ENCODE assay signal across 17 cellular contexts in the genomic region with DNA sequence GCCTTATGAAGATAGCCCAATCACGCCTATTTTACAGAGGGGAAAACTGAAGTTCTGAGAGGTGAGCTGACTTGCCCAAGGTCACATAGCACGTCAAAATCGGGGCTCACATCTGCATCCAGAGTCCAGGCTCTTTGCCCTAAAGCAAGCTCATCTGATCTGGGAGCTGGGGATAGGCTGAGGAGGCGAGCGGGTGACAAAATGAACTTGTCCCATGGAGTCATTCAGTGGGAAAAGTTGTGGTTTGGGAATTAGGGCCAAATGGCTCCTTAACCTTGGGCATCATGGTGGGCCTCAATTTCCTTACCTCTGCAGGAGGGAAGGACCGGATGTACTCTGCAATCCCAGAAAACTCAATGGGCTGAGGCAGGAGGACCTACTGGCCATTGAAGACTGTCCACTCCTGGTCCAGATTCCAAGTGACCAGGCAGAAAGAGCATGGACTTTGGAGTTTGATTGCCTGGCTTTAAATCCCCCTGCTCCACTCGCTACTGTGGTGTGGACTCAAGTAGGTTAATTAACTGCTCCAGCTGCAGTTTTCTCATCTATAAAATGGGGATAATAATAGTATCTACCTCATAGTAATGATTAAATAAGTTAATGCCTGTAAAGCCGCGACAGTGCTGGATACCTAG.
DNase-seq lines count a peak whose midpoint lies in the region; ATAC-seq and TF ChIP-seq lines count a peak whose summit lies in the region.
"Had no signal": no experiment of that assay in that cellular context is flagged by ENCODE, and none has a peak within 500 bp of the region (broad histone marks: within the 10 kb centered on the region; RNA-seq: fewer than 3 reads in every experiment).

No MANE protein-coding gene starts in this region.

- no peak overlapping the region for H3K4me3 ChIP-seq in endodermal cell (ENCODE audit: low read length)
- H3K4me3 ChIP-seq: A549, psoas muscle, stomach, uterus had no signal

- DNase-seq in activated CD8-positive, alpha-beta T cell treated with anti-CD3 and anti-CD28 coated beads for 36 hours = no peak
- no peak for DNase-seq in activated CD8-positive, alpha-beta T cell treated with anti-CD3 and anti-CD28 coated beads, Interleukin-2, amount 10 ng/mL, durations not matched to agents 7 days and 5 days
- peak; percentile 27 for DNase-seq in NCI-H69 (lab: John Stamatoyannopoulos, UW)
- DNase-seq in endodermal cell = peak; percentile 39
- DNase-seq in posterior vena cava (ENCODE audit: low spot score) = peak; percentile 45
- DNase-seq in caudate nucleus (lab: John Stamatoyannopoulos, UW) = no peak
- DNase-seq in epidermal melanocyte (ENCODE audit: insufficient read length, low spot score) = no peak
- no peak for DNase-seq in RPMI8226
- DNase-seq: CD4-positive, CD25-positive, alpha-beta regulatory T cell; KBM-7; psoas muscle; stomach; SW 1271; uterus had no signal

- POLR2A ChIA-PET in activated CD8-positive, alpha-beta T cell treated with anti-CD3 and anti-CD28 coated beads for 36 hours (lab: Charles Lee) = interaction anchor here (0.9 to 2.4 kb wide), 3 partner anchors 9 to 24 kb away, joined by 3 to 7 read pairs (median 4); no protein-coding TSS in a partner anchor
- POLR2A ChIA-PET in activated CD8-positive, alpha-beta T cell treated with anti-CD3 and anti-CD28 coated beads, Interleukin-2, amount 10 ng/mL, durations not matched to agents 7 days and 5 days (lab: Charles Lee) = no interaction called here

- no peak overlapping the region for H3K4me3 Mint-ChIP-seq in activated CD8-positive, alpha-beta T cell treated with anti-CD3 and anti-CD28 coated beads for 36 hours
- no peak overlapping the region for H3K4me3 Mint-ChIP-seq in activated CD8-positive, alpha-beta T cell treated with anti-CD3 and anti-CD28 coated beads, Interleukin-2, amount 10 ng/mL, durations not matched to agents 7 days and 5 days
- H3K4me3 Mint-ChIP-seq in endodermal cell = no peak overlapping the region
- H3K4me3 Mint-ChIP-seq: CD4-positive, CD25-positive, alpha-beta regulatory T cell; naive thymus-derived CD4-positive, alpha-beta T cell had no signal

- ATAC-seq in activated CD8-positive, alpha-beta T cell treated with anti-CD3 and anti-CD28 coated beads for 36 hours = no peak
- ATAC-seq in activated CD8-positive, alpha-beta T cell treated with anti-CD3 and anti-CD28 coated beads, Interleukin-2, amount 10 ng/mL, durations not matched to agents 7 days and 5 days = no peak
- ATAC-seq: naive thymus-derived CD4-positive, alpha-beta T cell had no signal

- H3K4me1 ChIP-seq in endodermal cell (ENCODE audit: control insufficient read depth, insufficient read depth, low read length) = peaks cover 23% of the 10 kb centered on the region

- WGBS in endodermal cell (ENCODE audit: insufficient coverage in 1 of 2, insufficient read length in 1 of 2), 2 experiments = 95 to 96% methylated on average over 9 of the region's 9 CpGs

- no peaks in the 10 kb centered on the region for H3K27me3 ChIP-seq in endodermal cell (ENCODE audit: control insufficient read depth, insufficient read depth, low read length, poor library complexity, severe bottlenecking)
- H3K27me3 ChIP-seq: stomach, uterus had no signal

- H3K27ac Mint-ChIP-seq in activated CD8-positive, alpha-beta T cell treated with anti-CD3 and anti-CD28 coated beads for 36 hours = peak overlapping the region; percentile 98
- H3K27ac Mint-ChIP-seq in activated CD8-positive, alpha-beta T cell treated with anti-CD3 and anti-CD28 coated beads, Interleukin-2, amount 10 ng/mL, durations not matched to agents 7 days and 5 days = no peak overlapping the region
- peak overlapping the region; percentile 97 for H3K27ac Mint-ChIP-seq in endodermal cell

- H3K36me3 ChIP-seq in endodermal cell (ENCODE audit: control insufficient read depth, insufficient read depth, low read length) = no peaks in the 10 kb centered on the region
- H3K36me3 ChIP-seq: stomach, uterus had no signal

- peaks cover 5% of the 10 kb centered on the region for H3K27me3 Mint-ChIP-seq in activated CD8-positive, alpha-beta T cell treated with anti-CD3 and anti-CD28 coated beads for 36 hours
- no peaks in the 10 kb centered on the region for H3K27me3 Mint-ChIP-seq in activated CD8-positive, alpha-beta T cell treated with anti-CD3 and anti-CD28 coated beads, Interleukin-2, amount 10 ng/mL, durations not matched to agents 7 days and 5 days (ENCODE audit: low read depth)
- peaks cover 6% of the 10 kb centered on the region for H3K27me3 Mint-ChIP-seq in endodermal cell (ENCODE audit: insufficient read depth)

- peaks cover 45% of the 10 kb centered on the region for H3K4me1 Mint-ChIP-seq in activated CD8-positive, alpha-beta T cell treated with anti-CD3 and anti-CD28 coated beads for 36 hours (ENCODE audit: low read depth)
- peaks cover 7% of the 10 kb centered on the region for H3K4me1 Mint-ChIP-seq in activated CD8-positive, alpha-beta T cell treated with anti-CD3 and anti-CD28 coated beads, Interleukin-2, amount 10 ng/mL, durations not matched to agents 7 days and 5 days (ENCODE audit: low read depth)
- peaks cover 45% of the 10 kb centered on the region for H3K4me1 Mint-ChIP-seq in endodermal cell

- TF ChIP-seq CTCF in activated CD8-positive, alpha-beta T cell treated with anti-CD3 and anti-CD28 coated beads for 36 hours (IDR thresholded peaks at IDR 0.05) = no peak
- TF ChIP-seq CTCF in endodermal cell (conservative IDR thresholded peaks at IDR 0.05) = no peak

- H3K27ac ChIP-seq in endodermal cell (ENCODE audit: low read depth, low read length) (no peak overlapping the region), caudate nucleus (ENCODE audit: low read depth, low read length) (no peak overlapping the region)
- H3K27ac ChIP-seq: psoas muscle, uterus, VCaP had no signal

- no peaks in the 10 kb centered on the region for H3K9me3 Mint-ChIP-seq in activated CD8-positive, alpha-beta T cell treated with anti-CD3 and anti-CD28 coated beads for 36 hours
- H3K9me3 Mint-ChIP-seq in activated CD8-positive, alpha-beta T cell treated with anti-CD3 and anti-CD28 coated beads, Interleukin-2, amount 10 ng/mL, durations not matched to agents 7 days and 5 days (ENCODE audit: insufficient read depth) = no peaks in the 10 kb centered on the region
- H3K9me3 Mint-ChIP-seq in endodermal cell = no peaks in the 10 kb centered on the region
- H3K9me3 Mint-ChIP-seq: CD4-positive, CD25-positive, alpha-beta regulatory T cell; naive thymus-derived CD4-positive, alpha-beta T cell had no signal

- no peak overlapping the region for H3K9ac ChIP-seq in endodermal cell (ENCODE audit: extremely low read depth, low read length, poor library complexity, severe bottlenecking)

- intact Hi-C loops in activated CD8-positive, alpha-beta T cell treated with anti-CD3 and anti-CD28 coated beads for 36 hours (cut with micrococcal nuclease) = no loop called here
- intact Hi-C loops in posterior vena cava (cut with DNase I) = no loop called here

- no peaks in the 10 kb centered on the region for H3K9me3 ChIP-seq in endodermal cell (ENCODE audit: control insufficient read depth, low read length)
- H3K9me3 ChIP-seq: A549, psoas muscle, stomach, uterus had no signal

- CTCF ChIA-PET in activated CD8-positive, alpha-beta T cell treated with anti-CD3 and anti-CD28 coated beads for 36 hours (lab: Charles Lee) = interaction anchor here (0.9 to 2.3 kb wide), 5 partner anchors 31 to 100 kb away, joined by 3 to 24 read pairs (median 3); no protein-coding TSS in a partner anchor
- CTCF ChIA-PET in activated CD8-positive, alpha-beta T cell treated with anti-CD3 and anti-CD28 coated beads, Interleukin-2, amount 10 ng/mL, durations not matched to agents 7 days and 5 days (lab: Charles Lee) = interaction anchor here (2.3 kb wide), 1 partner anchor 31 kb away, joined by 6 read pairs; no protein-coding TSS in a partner anchor

- no peaks in the 10 kb centered on the region for H3K36me3 Mint-ChIP-seq in activated CD8-positive, alpha-beta T cell treated with anti-CD3 and anti-CD28 coated beads for 36 hours (ENCODE audit: low read depth)
- H3K36me3 Mint-ChIP-seq in activated CD8-positive, alpha-beta T cell treated with anti-CD3 and anti-CD28 coated beads, Interleukin-2, amount 10 ng/mL, durations not matched to agents 7 days and 5 days (ENCODE audit: low read depth) = no peaks in the 10 kb centered on the region
- no peaks in the 10 kb centered on the region for H3K36me3 Mint-ChIP-seq in endodermal cell (ENCODE audit: low read depth)
- H3K36me3 Mint-ChIP-seq: CD4-positive, CD25-positive, alpha-beta regulatory T cell; naive thymus-derived CD4-positive, alpha-beta T cell had no signal

Comparison
In these comparisons a context has a peak if more than half of its experiments do, and no peak if none do; other contexts are left out.
1. DNase-seq: peak in NCI-H69 (single experiment), endodermal cell (single experiment) and posterior vena cava (single experiment); none in activated CD8-positive, alpha-beta T cell treated with anti-CD3 and anti-CD28 coated beads for 36 hours (single experiment), activated CD8-positive, alpha-beta T cell treated with anti-CD3 and anti-CD28 coated beads, Interleukin-2, amount 10 ng/mL, durations not matched to agents 7 days and 5 days (single experiment), caudate nucleus (0 of 61), epidermal melanocyte (single experiment) and RPMI8226 (single experiment).